In genomic region chr14:69657961-69658360, GRCh38 we compare ENCODE assay signal across 8 cellular contexts. TPM values are rescaled to one million over a fixed set of nuclear protein-coding genes. Genes with fewer than 3 reads are reported as not detected.
DNase-seq lines count a peak whose midpoint lies in the region; ATAC-seq and TF ChIP-seq lines count a peak whose summit lies in the region.

No MANE protein-coding gene starts in this region.

- H3K27ac Mint-ChIP-seq in Calu3 (ENCODE audit: unreplicated experiment) = peak overlapping the region; percentile 60
- H3K27ac Mint-ChIP-seq in naive thymus-derived CD4-positive, alpha-beta T cell = peak overlapping the region in 5 of 9 donors; percentile 17 to 82 (median 68)

- H3K36me3 ChIP-seq in naive thymus-derived CD4-positive, alpha-beta T cell (ENCODE audit: control insufficient read depth in 2 of 3, insufficient read depth in 3 of 3, low read length in 3 of 3) = peaks cover 0 to 22% (median 0%) of the 10 kb centered on the region in 3 experiments

- intact Hi-C loops in Calu3 (cut with micrococcal nuclease; ENCODE audit: unreplicated experiment) = no loop called here
- intact Hi-C loops in naive thymus-derived CD4-positive, alpha-beta T cell (cut with micrococcal nuclease) = no loop called here

- peak overlapping the region; percentile 55 for H3K4me3 Mint-ChIP-seq in Calu3 (ENCODE audit: low read depth, unreplicated experiment)
- H3K4me3 Mint-ChIP-seq in naive thymus-derived CD4-positive, alpha-beta T cell = peak overlapping the region in 1 of 10 donors; percentile 28

- peaks cover 5% of the 10 kb centered on the region for H3K36me3 Mint-ChIP-seq in Calu3 (ENCODE audit: insufficient read depth, unreplicated experiment)
- H3K36me3 Mint-ChIP-seq in naive thymus-derived CD4-positive, alpha-beta T cell = peaks cover 9 to 33% (median 26%) of the 10 kb centered on the region in 5 donors

- no peaks in the 10 kb centered on the region for H3K9me3 ChIP-seq in naive thymus-derived CD4-positive, alpha-beta T cell (ENCODE audit: control insufficient read depth in 2 of 3, low read length in 3 of 3)

- peaks cover 11 to 15% of the 10 kb centered on the region in 2 donors for H3K4me1 ChIP-seq in naive thymus-derived CD4-positive, alpha-beta T cell (ENCODE audit: control insufficient read depth in 2 of 2, insufficient read depth in 2 of 2, low read length in 2 of 2)

- no peak overlapping the region for H3K4me3 ChIP-seq in naive thymus-derived CD4-positive, alpha-beta T cell (ENCODE audit: low read length)

- no peaks in the 10 kb centered on the region for H3K9me3 Mint-ChIP-seq in Calu3 (ENCODE audit: low read depth, unreplicated experiment)
- no peaks in the 10 kb centered on the region for H3K9me3 Mint-ChIP-seq in naive thymus-derived CD4-positive, alpha-beta T cell

- no peak for TF ChIP-seq CTCF in Calu3 (IDR thresholded peaks at IDR 0.05; ENCODE audit: unreplicated experiment)

- H3K4me1 Mint-ChIP-seq in Calu3 (ENCODE audit: low read depth, unreplicated experiment) = peaks cover 68% of the 10 kb centered on the region
- peaks cover 66 to 94% (median 82%) of the 10 kb centered on the region in 7 donors for H3K4me1 Mint-ChIP-seq in naive thymus-derived CD4-positive, alpha-beta T cell

- CTCF ChIA-PET in Calu3 (lab: Charles Lee) = interaction anchor here (1.1 to 1.3 kb wide), 4 partner anchors 9 to 45 kb away, joined by 3 to 4 read pairs (median 4); no protein-coding TSS in a partner anchor
- CTCF ChIA-PET in naive thymus-derived CD4-positive, alpha-beta T cell (lab: Charles Lee) = interaction anchor here (1.2 kb wide), 1 partner anchor 12 kb away, joined by 3 read pairs; no protein-coding TSS in a partner anchor

- H3K27me3 Mint-ChIP-seq in Calu3 (ENCODE audit: unreplicated experiment) = no peaks in the 10 kb centered on the region
- no peaks in the 10 kb centered on the region for H3K27me3 Mint-ChIP-seq in naive thymus-derived CD4-positive, alpha-beta T cell

- no TSS peak for BruUV-seq in Calu3 (replicated peaks; lab: Mats Ljungman, UMichigan)

- DNase-seq in Calu3 = peak; percentile 43
- DNase-seq in NCI-H2196 treated with DMSO at 0.1 percent for 48 hours (lab: John Stamatoyannopoulos, UW; ENCODE audit: unreplicated experiment) = peak; percentile 40
- peak; percentile 91 for DNase-seq in epithelial cell of prostate (ENCODE audit: low read depth, low spot score)
- DNase-seq in naive thymus-derived CD4-positive, alpha-beta T cell = no peak
- no peak for DNase-seq in NOMO-1 treated with dmso at 0.1 percent for 144 hours (lab: John Stamatoyannopoulos, UW; ENCODE audit: unreplicated experiment)
- DNase-seq in SW 1271 (lab: John Stamatoyannopoulos, UW) = no peak
- no peak for DNase-seq in activated CD4-positive, CD25-positive, alpha-beta regulatory T cell (lab: John Stamatoyannopoulos, UW)

- ATAC-seq in naive thymus-derived CD4-positive, alpha-beta T cell = no peak
- no peak for ATAC-seq in HG03460 (IDR thresholded peaks at IDR 0.05; ENCODE audit: unreplicated experiment)

- POLR2A ChIA-PET in naive thymus-derived CD4-positive, alpha-beta T cell (lab: Charles Lee) = interaction anchor here (0.6 kb wide), 1 partner anchor 252 kb away, joined by 3 read pairs; no protein-coding TSS in a partner anchor

- H3K27me3 ChIP-seq in naive thymus-derived CD4-positive, alpha-beta T cell (ENCODE audit: control insufficient read depth in 2 of 2, insufficient read depth in 2 of 2, low read length in 2 of 2) = no peaks in the 10 kb centered on the region

- H3K27ac ChIP-seq in epithelial cell of prostate = peak overlapping the region; percentile 94
- no peak overlapping the region for H3K27ac ChIP-seq in naive thymus-derived CD4-positive, alpha-beta T cell (ENCODE audit: low read depth, low read length)

RNA-seq across cellular contexts. Expression of gene SUSD6, which starts 46.6 kb away (rescaled TPM):
- 44.7 and 45.5 TPM in 2 replicates for total RNA-seq in Calu3 (2022)
- 10 to 100 TPM; 42.9 to 90.8 (median 65.0) TPM for total RNA-seq in naive thymus-derived CD4-positive, alpha-beta T cell
- 1 to 10 TPM; 4.3 to 6.3 TPM for polyA plus RNA-seq in naive thymus-derived CD4-positive, alpha-beta T cell

Comparison
In these comparisons a context has a peak if more than half of its experiments do, and no peak if none do; other contexts are left out.
1. DNase-seq: peak in Calu3 (single experiment), NCI-H2196 treated with DMSO at 0.1 percent for 48 hours (single experiment) and epithelial cell of prostate (single experiment); none in naive thymus-derived CD4-positive, alpha-beta T cell (0 of 9), NOMO-1 treated with dmso at 0.1 percent for 144 hours (single experiment), SW 1271 (0 of 2) and activated CD4-positive, CD25-positive, alpha-beta regulatory T cell (0 of 4).